21 cellular contexts compared by ENCODE assay signal in the genomic region with DNA sequence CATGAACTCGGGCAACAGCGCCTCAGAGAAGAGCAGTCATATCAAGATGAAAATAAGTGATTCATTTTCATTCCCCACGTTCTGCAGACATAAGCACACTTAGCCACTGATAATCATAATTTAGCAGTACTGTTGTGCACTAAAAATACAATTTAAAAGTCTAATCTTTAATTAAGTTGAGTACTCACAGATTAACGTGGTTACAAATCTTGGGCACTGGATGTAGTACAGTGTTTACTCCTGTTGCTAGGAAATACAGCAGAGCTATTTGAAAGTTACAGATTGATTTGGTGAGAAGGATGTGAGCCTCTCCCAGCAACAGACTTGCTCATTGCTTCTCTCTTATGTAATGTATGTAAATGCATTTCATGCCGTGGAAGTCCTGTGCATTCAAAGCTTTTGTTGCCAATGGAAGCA. TPM values are rescaled to one million over a fixed set of nuclear protein-coding genes. Genes with fewer than 3 reads are reported as not detected.
DNase-seq lines count a peak whose midpoint lies in the region; ATAC-seq and TF ChIP-seq lines count a peak whose summit lies in the region.
"Had no signal": no experiment of that assay in that cellular context is flagged by ENCODE, and none has a peak within 500 bp of the region (broad histone marks: within the 10 kb centered on the region; RNA-seq: fewer than 3 reads in every experiment).

No MANE protein-coding gene starts in this region.

- peak; percentile 61 for ATAC-seq in left ventricle myocardium superior
- ATAC-seq: A549; activated CD8-positive, alpha-beta memory T cell treated with anti-CD3 and anti-CD28 coated beads, Interleukin-2, amount 10 ng/mL, durations not matched to agents 7 days and 5 days had no signal

- no peak overlapping the region for H4K5ac ChIP-seq in H9 (ENCODE audit: insufficient read length, low read depth, low read length)

- H3K27me3 Mint-ChIP-seq in H9 (ENCODE audit: low read depth) = no peaks in the 10 kb centered on the region
- H3K27me3 Mint-ChIP-seq: activated CD8-positive, alpha-beta memory T cell treated with anti-CD3 and anti-CD28 coated beads, Interleukin-2, amount 10 ng/mL, durations not matched to agents 7 days and 5 days had no signal

- H3K14ac ChIP-seq in H9 (ENCODE audit: insufficient read depth, low read length) = no peak overlapping the region

- no peaks in the 10 kb centered on the region for H3K36me3 ChIP-seq in adipocyte (ENCODE audit: control insufficient read depth, insufficient read depth, low read length, severe bottlenecking)
- no peaks in the 10 kb centered on the region for H3K36me3 ChIP-seq in stomach smooth muscle (ENCODE audit: control insufficient read depth in 2 of 2, insufficient read depth in 2 of 2, low read length in 2 of 2)
- H3K36me3 ChIP-seq in transverse colon = no peaks in the 10 kb centered on the region
- H3K36me3 ChIP-seq: upper lobe of left lung had no signal

- TF ChIP-seq EP300 in transverse colon (IDR thresholded peaks at IDR 0.05; ENCODE audit: low read depth) = no peak

- H2BK5ac ChIP-seq in H9 (ENCODE audit: insufficient read length, low read length) = no peak overlapping the region

- TF ChIP-seq POLR2A in transverse colon (IDR thresholded peaks at IDR 0.05) = no peak

- no peak overlapping the region for H3K27ac ChIP-seq in stomach smooth muscle (ENCODE audit: low read length)
- H3K27ac ChIP-seq in transverse colon = no peak overlapping the region
- no peak overlapping the region for H3K27ac ChIP-seq in H9 (ENCODE audit: insufficient read length, low read depth, low read length)
- H3K27ac ChIP-seq: A549, coronary artery, upper lobe of left lung had no signal

- peak; percentile 15 for DNase-seq in NCI-H2227 (lab: John Stamatoyannopoulos, UW; ENCODE audit: unreplicated experiment)
- no peak for DNase-seq in NCI-H2227 treated with DMSO at 0.1 percent for 48 hours (lab: John Stamatoyannopoulos, UW)
- peak; percentile 21 for DNase-seq in adipocyte (ENCODE audit: low read depth)
- no peak for DNase-seq in left ventricle myocardium superior
- no peak for DNase-seq in transverse colon
- DNase-seq in H9 = no peak
- no peak for DNase-seq in T1000 (lab: John Stamatoyannopoulos, UW)
- DNase-seq: activated CD4-positive, alpha-beta T cell treated with anti-CD3 and anti-CD28 coated beads for 1 hour; activated CD8-positive, alpha-beta memory T cell treated with anti-CD3 and anti-CD28 coated beads, Interleukin-2, amount 10 ng/mL, durations not matched to agents 7 days and 5 days; activated effector memory CD4-positive, alpha-beta T cell treated with Interleukin-2 at 50 U/mL for 16 hours; HFFc6; islet precursor cell; NCI-H2081 treated with DMSO at 0.1 percent for 48 hours; SIG-M5; upper lobe of left lung had no signal

- H3K4me1 ChIP-seq in adipocyte (ENCODE audit: control insufficient read depth, insufficient read depth, low read length) (no peaks in the 10 kb centered on the region), stomach smooth muscle (ENCODE audit: control insufficient read depth, insufficient read depth, low read length) (peaks cover 7% of the 10 kb centered on the region), transverse colon (no peaks in the 10 kb centered on the region), H9 (ENCODE audit: insufficient read depth, low read length) (peaks cover 2% of the 10 kb centered on the region; the same call in 1 of the 2 replicates)
- H3K4me1 ChIP-seq: A549, upper lobe of left lung had no signal

- H4K91ac ChIP-seq in H9 (ENCODE audit: insufficient read length, low read depth, low read length) = no peak overlapping the region

- intact Hi-C loops in left ventricle myocardium superior (cut with micrococcal nuclease) = no loop called here
- intact Hi-C loops in transverse colon (cut with DNase I; ENCODE audit: low total_unique reads) = no loop called here

- no peak overlapping the region for H2AFZ ChIP-seq in H9 (ENCODE audit: low read length)

- H3K9me3 Mint-ChIP-seq in H9 = no peaks in the 10 kb centered on the region
- H3K9me3 Mint-ChIP-seq: HFFc6 had no signal

- no peaks in the 10 kb centered on the region for H3K23me2 ChIP-seq in H9 (ENCODE audit: insufficient read length, low read depth, low read length, poor library complexity, severe bottlenecking)

- H2BK12ac ChIP-seq in H9 (ENCODE audit: insufficient read length, low read depth, low read length) = no peak overlapping the region

- H3K27me3 ChIP-seq in adipocyte (replicated peaks; ENCODE audit: control insufficient read depth, insufficient read depth, low read length) (no peaks in the 10 kb centered on the region), stomach smooth muscle (ENCODE audit: control insufficient read depth in 1 of 2, insufficient read depth in 2 of 2, low read length in 2 of 2) (no peaks in the 10 kb centered on the region), transverse colon (no peaks in the 10 kb centered on the region), H9 (ENCODE audit: insufficient read depth, low read length) (no peaks in the 10 kb centered on the region)
- H3K27me3 ChIP-seq: upper lobe of left lung had no signal

- H4K8ac ChIP-seq in H9 (replicated peaks; ENCODE audit: insufficient read length, low read depth, low read length) = no peak overlapping the region

- no peak overlapping the region for H2BK15ac ChIP-seq in H9 (ENCODE audit: low read depth, low read length)

- H3K4ac ChIP-seq in H9 (ENCODE audit: low read depth, low read length) = no peak overlapping the region

- H3K56ac ChIP-seq in H9 (ENCODE audit: insufficient read length, low read depth, low read length) = no peak overlapping the region

- H3T11ph ChIP-seq in H9 (ENCODE audit: low read length) = no peak overlapping the region

- no peak overlapping the region for H3K4me3 ChIP-seq in adipocyte (ENCODE audit: low read length)
- H3K4me3 ChIP-seq in stomach smooth muscle (ENCODE audit: low read length in 2 of 2) = peak overlapping the region; percentile 2 to 40
- no peak overlapping the region for H3K4me3 ChIP-seq in transverse colon
- H3K4me3 ChIP-seq: A549, coronary artery, upper lobe of left lung had no signal

- in situ Hi-C loops in transverse colon (cut with MboI; ENCODE audit: low pct_ligation_motif_present in 1 of 4, low pct_unique_long_range_greater_than_20kb in 1 of 4, low sequenced_read_pairs in 3 of 4) = no loop called here

- H2BK20ac ChIP-seq in H9 (ENCODE audit: low read depth, low read length, poor library complexity, severe bottlenecking) = no peak overlapping the region

- H2BK120ac ChIP-seq in H9 (ENCODE audit: low read depth, low read length, poor library complexity, severe bottlenecking) = no peak overlapping the region

- H3K4me1 Mint-ChIP-seq in H9 = peaks cover 7 to 13% of the 10 kb centered on the region in 2 experiments
- H3K4me1 Mint-ChIP-seq: activated CD8-positive, alpha-beta memory T cell treated with anti-CD3 and anti-CD28 coated beads, Interleukin-2, amount 10 ng/mL, durations not matched to agents 7 days and 5 days; CD14-positive monocyte had no signal

- peak overlapping the region in 1 of 3 experiments; percentile 59; a peak in 1 of 7 replicates for H3K27ac Mint-ChIP-seq in H9
- H3K27ac Mint-ChIP-seq: activated CD8-positive, alpha-beta memory T cell treated with anti-CD3 and anti-CD28 coated beads, Interleukin-2, amount 10 ng/mL, durations not matched to agents 7 days and 5 days; CD14-positive monocyte; HFFc6 had no signal

- H3K4me3 Mint-ChIP-seq in H9 = no peak overlapping the region
- H3K4me3 Mint-ChIP-seq: activated CD8-positive, alpha-beta memory T cell treated with anti-CD3 and anti-CD28 coated beads, Interleukin-2, amount 10 ng/mL, durations not matched to agents 7 days and 5 days; CD14-positive monocyte; HFFc6 had no signal

- no peaks in the 10 kb centered on the region for H3K79me1 ChIP-seq in H9 (ENCODE audit: insufficient read depth, low read depth, low read length, poor library complexity, severe bottlenecking)

- H3K36me3 Mint-ChIP-seq in H9 (ENCODE audit: insufficient read depth in 1 of 3, low read depth in 3 of 3) = no peaks in the 10 kb centered on the region
- H3K36me3 Mint-ChIP-seq: activated CD8-positive, alpha-beta memory T cell treated with anti-CD3 and anti-CD28 coated beads, Interleukin-2, amount 10 ng/mL, durations not matched to agents 7 days and 5 days; CD14-positive monocyte had no signal

- H3K23ac ChIP-seq in H9 (ENCODE audit: insufficient read length, low read depth, low read length) = no peak overlapping the region

- no peaks in the 10 kb centered on the region for H4K20me1 ChIP-seq in H9 (ENCODE audit: control insufficient read depth, insufficient read depth, insufficient read length)

- no peak overlapping the region for H3K4me2 ChIP-seq in H9 (ENCODE audit: insufficient read depth, insufficient read length, low read length)
- H3K4me2 ChIP-seq: A549 had no signal

- H3K9ac ChIP-seq in adipocyte (ENCODE audit: low read length) (no peak overlapping the region), stomach smooth muscle (ENCODE audit: low read length in 2 of 2) (no peak overlapping the region), H9 (ENCODE audit: extremely low read depth, insufficient read length, low read length) (no peak overlapping the region)

- no peaks in the 10 kb centered on the region for H3K79me2 ChIP-seq in H9 (ENCODE audit: insufficient read depth, low read length)

- H3K9me3 ChIP-seq in adipocyte (ENCODE audit: control insufficient read depth, low read length) (no peaks in the 10 kb centered on the region), stomach smooth muscle (ENCODE audit: control insufficient read depth in 2 of 2, low read length in 2 of 2) (no peaks in the 10 kb centered on the region), transverse colon (no peaks in the 10 kb centered on the region), H9 (ENCODE audit: control insufficient read depth, low read depth, low read length) (no peaks in the 10 kb centered on the region)
- H3K9me3 ChIP-seq: A549, upper lobe of left lung had no signal

- no peak overlapping the region for H3K18ac ChIP-seq in H9 (ENCODE audit: insufficient read length, low read depth, low read length)

- H2AK5ac ChIP-seq in H9 (ENCODE audit: insufficient read length, low read length) = no peak overlapping the region

- TF ChIP-seq CTCF in transverse colon (IDR thresholded peaks at IDR 0.05) (no peak), H9 (conservative IDR thresholded peaks at IDR 0.05) (no peak)

- WGBS in transverse colon (ENCODE audit: low coverage in 1 of 2), 2 donors = 41 to 47% methylated on average over 5 of the region's 5 CpGs
- WGBS in H9 (ENCODE audit: extremely low coverage, insufficient read length, low lambda C conversion rate) = no CpG with 5 or more reads among the region's 5 CpGs

RNA-seq across cellular contexts. Expression of a gene that starts 11.1 kb away (rescaled TPM):
- total RNA-seq in left ventricle myocardium superior (1.7 TPM), transverse colon (1 to 10 TPM in 2 of 4 donors, under 1 TPM in 1, not detected in 1; 0.82 to 2.2 (median 1.6) TPM), H9 (2021) (2.6 and 3.0 TPM in 2 replicates)
- total RNA-seq: activated CD8-positive, alpha-beta memory T cell treated with anti-CD3 and anti-CD28 coated beads, Interleukin-2, amount 10 ng/mL, durations not matched to agents 7 days and 5 days; mononuclear cell; T-helper 2 cell treated with Interferon-gamma antibody and Interleukin-4, amounts not matched to agents 100 ng/mL and 5 ng/mL, for 36 hours had no signal

Comparison
In these comparisons a context has a peak if more than half of its experiments do, and no peak if none do; other contexts are left out.
1. DNase-seq: peak in NCI-H2227 (single experiment) and adipocyte (single experiment); none in NCI-H2227 treated with DMSO at 0.1 percent for 48 hours (single experiment), left ventricle myocardium superior (single experiment), transverse colon (single experiment), H9 (single experiment) and T1000 (single experiment).
2. H3K4me3 ChIP-seq: peak in stomach smooth muscle (2 of 2); none in adipocyte (single experiment) and transverse colon (0 of 4).